ENCODE assay signal across 24 cellular contexts in the genomic region with DNA sequence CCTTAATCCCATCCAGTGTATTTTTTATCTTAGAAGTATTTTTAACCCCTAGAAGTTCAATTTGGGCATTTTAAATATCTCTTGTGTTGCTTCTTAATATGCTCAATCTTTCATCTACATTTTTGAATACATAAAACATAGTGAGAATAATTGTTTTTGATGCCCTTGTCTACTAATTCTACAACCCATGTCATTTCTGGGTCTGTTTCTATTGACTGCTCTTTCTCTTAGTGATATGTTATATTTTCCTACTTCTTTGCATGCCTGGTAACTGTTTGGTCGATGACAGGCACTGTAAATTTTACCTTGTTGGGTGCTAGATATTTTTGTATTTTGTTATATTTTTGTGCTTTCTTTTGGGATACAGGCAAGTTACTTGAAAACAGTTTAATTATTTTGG.
"Had no signal": no experiment of that assay in that cellular context is flagged by ENCODE, and none has a peak within 500 bp of the region (broad histone marks: within the 10 kb centered on the region; RNA-seq: fewer than 3 reads in every experiment).

No MANE protein-coding gene starts in this region.

- DNase-seq: stimulated activated CD4-positive, alpha-beta T cell treated with anti-CD3 and anti-CD28 coated beads, Interleukin-2, amount 100 ng/mL, for 48 hours; stimulated activated CD4-positive, alpha-beta T cell treated with anti-CD3 and anti-CD28 coated beads, Interleukin-4, amount 100 ng/mL, for 1 hour; stimulated activated CD4-positive, alpha-beta T cell treated with anti-CD3 and anti-CD28 coated beads, Interleukin-4, amount 100 ng/mL, for 24 hours; stimulated activated CD4-positive, alpha-beta T cell treated with anti-CD3 and anti-CD28 coated beads, Interleukin-4, amount 100 ng/mL, for 4 hours; stimulated activated CD8-positive, alpha-beta memory T cell treated with anti-CD3 and anti-CD28 coated beads, Interleukin-4, amount 100 ng/mL, for 48 hours; stimulated activated naive B cell treated with anti-CD40 and anti-IgM and Interleukin-4, amounts not matched to agents 10 μg/mL and 1 μg/mL and 100 μg/mL, for 72 hours; stimulated activated naive CD4-positive, alpha-beta T cell; stimulated activated naive CD4-positive, alpha-beta T cell treated with Interleukin-2 at 50 U/mL for 16 hours; stimulated activated naive CD8-positive, alpha-beta T cell treated with anti-CD3 and anti-CD28 coated beads, Interleukin-15, amount 100 ng/mL, for 72 hours; stimulated activated naive CD8-positive, alpha-beta T cell treated with anti-CD3 and anti-CD28 coated beads, Interleukin-15, Interleukin-2, amounts not matched to agents 100 U/mL and 50 U/mL, for 24 hours; stomach; substantia nigra; testis; thyroid gland; tibial artery; transverse colon; trophoblast cell; upper lobe of left lung; upper lobe of right lung; uterus had no signal

- H3K27ac ChIP-seq: stomach, suprapubic skin, testis, thoracic aorta, thyroid gland, tibial artery, tibial nerve, transverse colon, upper lobe of left lung, upper lobe of right lung, uterus, vagina had no signal

- H3K9me3 ChIP-seq: testis, thyroid gland had no signal

- H3K36me3 ChIP-seq: stomach, suprapubic skin, thoracic aorta, thyroid gland, tibial nerve, transverse colon, upper lobe of left lung, upper lobe of right lung, vagina had no signal

- H3K4me1 ChIP-seq: stomach, suprapubic skin, testis, thyroid gland, tibial artery, tibial nerve, transverse colon, upper lobe of left lung, upper lobe of right lung, uterus, vagina had no signal

- H3K27me3 ChIP-seq: stomach, suprapubic skin, testis, thyroid gland, tibial artery, tibial nerve, transverse colon, upper lobe of left lung, upper lobe of right lung, uterus, vagina had no signal

- H3K4me3 ChIP-seq: stomach, suprapubic skin, testis, thoracic aorta, thyroid gland, tibial artery, tibial nerve, transverse colon, upper lobe of left lung, upper lobe of right lung, uterus, vagina had no signal
